29 cellular contexts compared by ENCODE assay signal in genomic region chr15:33384307-33384706, GRCh38.
"Had no signal": no experiment of that assay in that cellular context is flagged by ENCODE, and none has a peak within 500 bp of the region (broad histone marks: within the 10 kb centered on the region; RNA-seq: fewer than 3 reads in every experiment).

No MANE protein-coding gene starts in this region.

- FAIRE-seq: keratinocyte, pancreas had no signal

- ATAC-seq: left colon; left lung; lower lobe of right lung; naive thymus-derived CD8-positive, alpha-beta T cell; pancreas; right cardiac atrium; stimulated activated memory B cell treated with anti-CD40 and anti-IgM and Interleukin-4, amounts not matched to agents 10 μg/mL and 1 μg/mL and 100 μg/mL, for 72 hours; stimulated activated naive CD8-positive, alpha-beta T cell treated with anti-CD3 and anti-CD28 coated beads, Interleukin-15, amount 100 ng/mL, for 72 hours had no signal

- H3K4me1 ChIP-seq: left lung, lower lobe of right lung, pancreas, prostate gland, sigmoid colon, tibial nerve, upper lobe of left lung, vagina had no signal

- H3K4me3 ChIP-seq: left lung, lower lobe of right lung, pancreas, prostate gland, sigmoid colon, smooth muscle cell, tibial nerve, upper lobe of left lung, vagina had no signal

- H3K9me3 Mint-ChIP-seq: naive thymus-derived CD8-positive, alpha-beta T cell; nephron; neural crest cell; stimulated activated naive CD8-positive, alpha-beta T cell treated with anti-CD3 and anti-CD28 coated beads, Interleukin-15, amount 100 ng/mL, for 72 hours had no signal

- DNase-seq: hippocampal formation; left colon; left lung; lower lobe of right lung; mammary epithelial cell; mesenchymal stem cell; naive thymus-derived CD8-positive, alpha-beta T cell; nucleus accumbens; pancreas; posterior cingulate gyrus; retina; right cardiac atrium; sigmoid colon; stimulated activated CD4-positive, alpha-beta T cell treated with anti-CD3 and anti-CD28 coated beads, Interleukin-1b, Interleukin-23, amount 100 ng/mL, for 48 hours; stimulated activated CD4-positive, alpha-beta T cell treated with anti-CD3 and anti-CD28 coated beads, Interleukin-2, amount 100 ng/mL, for 48 hours; stimulated activated CD4-positive, alpha-beta T cell treated with anti-CD3 and anti-CD28 coated beads, Interleukin-4, amount 100 ng/mL, for 4 hours; stimulated activated CD8-positive, alpha-beta memory T cell treated with anti-CD3 and anti-CD28 coated beads, Interleukin-4, amount 100 ng/mL, for 48 hours; stimulated activated naive CD4-positive, alpha-beta T cell treated with Interleukin-2 at 50 U/mL for 16 hours; stimulated activated naive CD8-positive, alpha-beta T cell treated with anti-CD3 and anti-CD28 coated beads, Interleukin-15, amount 100 ng/mL, for 72 hours; substantia nigra; upper lobe of left lung had no signal

- H3K4me3 Mint-ChIP-seq: naive thymus-derived CD8-positive, alpha-beta T cell; nephron; neural crest cell; stimulated activated memory B cell treated with anti-CD40 and anti-IgM and Interleukin-4, amounts not matched to agents 10 μg/mL and 1 μg/mL and 100 μg/mL, for 72 hours; stimulated activated naive CD8-positive, alpha-beta T cell treated with anti-CD3 and anti-CD28 coated beads, Interleukin-15, amount 100 ng/mL, for 72 hours had no signal

- H3K4me1 Mint-ChIP-seq: naive thymus-derived CD8-positive, alpha-beta T cell; nephron; neural crest cell; stimulated activated memory B cell treated with anti-CD40 and anti-IgM and Interleukin-4, amounts not matched to agents 10 μg/mL and 1 μg/mL and 100 μg/mL, for 72 hours; stimulated activated naive CD8-positive, alpha-beta T cell treated with anti-CD3 and anti-CD28 coated beads, Interleukin-15, amount 100 ng/mL, for 72 hours had no signal

- H3K36me3 ChIP-seq: left lung, lower lobe of right lung, pancreas, prostate gland, sigmoid colon, tibial nerve, upper lobe of left lung, vagina had no signal

- H3K36me3 Mint-ChIP-seq: naive thymus-derived CD8-positive, alpha-beta T cell; stimulated activated memory B cell treated with anti-CD40 and anti-IgM and Interleukin-4, amounts not matched to agents 10 μg/mL and 1 μg/mL and 100 μg/mL, for 72 hours had no signal

- H3K9me3 ChIP-seq: left lung, lower lobe of right lung, pancreas, prostate gland, sigmoid colon, tibial nerve, upper lobe of left lung, vagina had no signal

- H3K27ac ChIP-seq: left lung, lower lobe of right lung, pancreas, prostate gland, sigmoid colon, tibial nerve, upper lobe of left lung, vagina had no signal

- H3K27ac Mint-ChIP-seq: naive thymus-derived CD8-positive, alpha-beta T cell; nephron; stimulated activated memory B cell treated with anti-CD40 and anti-IgM and Interleukin-4, amounts not matched to agents 10 μg/mL and 1 μg/mL and 100 μg/mL, for 72 hours; stimulated activated naive CD8-positive, alpha-beta T cell treated with anti-CD3 and anti-CD28 coated beads, Interleukin-15, amount 100 ng/mL, for 72 hours had no signal
